Comparison of ENCODE assay signal across 17 cellular contexts in the genomic region with DNA sequence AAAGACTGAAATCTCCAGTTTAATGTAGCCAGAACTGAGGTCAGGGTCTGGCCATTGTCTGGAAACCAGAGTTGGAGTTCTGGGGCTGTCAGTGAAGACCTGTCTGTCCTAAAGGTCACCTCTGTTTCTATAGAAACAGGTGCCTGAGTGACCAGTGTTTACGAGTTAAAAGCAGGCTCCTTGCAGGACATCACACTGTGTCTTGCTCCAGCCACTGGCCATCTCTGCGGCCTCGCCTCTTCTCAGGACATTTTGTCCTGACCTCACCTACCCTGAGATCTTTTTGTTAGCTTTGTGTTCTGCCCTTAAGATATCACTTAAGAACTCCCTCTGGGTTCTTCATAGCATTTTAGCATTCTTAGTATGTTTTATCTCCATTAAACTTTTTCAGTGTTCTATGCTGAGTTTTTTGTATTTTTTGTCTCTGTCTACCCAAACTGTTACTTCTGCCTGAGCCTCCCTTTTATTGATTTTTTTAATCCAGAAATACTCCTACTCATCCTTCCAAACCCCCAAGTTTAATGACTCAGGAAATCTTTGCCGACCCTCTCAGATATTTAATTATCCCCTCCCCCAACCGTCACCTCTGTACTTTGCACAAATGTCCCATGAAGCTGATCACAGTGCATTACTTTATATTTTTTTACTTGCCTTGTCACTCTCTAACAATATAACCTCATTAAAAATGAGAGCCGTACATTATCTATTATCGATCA.
A peak's percentile ranks its signal among the peaks of the same experiment; 100 is the strongest.
DNase-seq lines count a peak whose midpoint lies in the region; ATAC-seq and TF ChIP-seq lines count a peak whose summit lies in the region.
"Had no signal": no experiment of that assay in that cellular context is flagged by ENCODE, and none has a peak within 500 bp of the region (broad histone marks: within the 10 kb centered on the region; RNA-seq: fewer than 3 reads in every experiment).

No MANE protein-coding gene starts in this region.

- H3K4me1 ChIP-seq in gastroesophageal sphincter (peaks cover 0 to 22% (median 0%) of the 10 kb centered on the region in 3 donors), mucosa of descending colon (ENCODE audit: low read depth) (no peaks in the 10 kb centered on the region), upper lobe of right lung (peaks cover 5% of the 10 kb centered on the region)

- H3K36me3 Mint-ChIP-seq in activated T-cell treated with anti-CD3 and anti-CD28 coated beads, Interleukin-2, amount 50 U/mL, for 72 hours (ENCODE audit: insufficient read depth in 2 of 2) = no peaks in the 10 kb centered on the region
- H3K36me3 Mint-ChIP-seq in progenitor cell of endocrine pancreas (ENCODE audit: insufficient read depth) = no peaks in the 10 kb centered on the region

- 88 to 93% methylated on average over 4 to 7 of the region's 7 CpGs for WGBS in gastroesophageal sphincter (ENCODE audit: low coverage in 1 of 2), 2 donors

- no peak overlapping the region for H3K4me3 Mint-ChIP-seq in activated T-cell treated with anti-CD3 and anti-CD28 coated beads, Interleukin-2, amount 50 U/mL, for 72 hours
- no peak overlapping the region for H3K4me3 Mint-ChIP-seq in progenitor cell of endocrine pancreas (ENCODE audit: low read depth)

- H3K27me3 Mint-ChIP-seq in activated T-cell treated with anti-CD3 and anti-CD28 coated beads, Interleukin-2, amount 50 U/mL, for 72 hours (ENCODE audit: low read depth) = peaks cover 6% of the 10 kb centered on the region
- peaks cover 27% of the 10 kb centered on the region for H3K27me3 Mint-ChIP-seq in progenitor cell of endocrine pancreas

- H3K27me3 ChIP-seq in gastroesophageal sphincter (no peaks in the 10 kb centered on the region), upper lobe of right lung (no peaks in the 10 kb centered on the region)

- peak overlapping the region; percentile 61 for H3K27ac Mint-ChIP-seq in activated T-cell treated with anti-CD3 and anti-CD28 coated beads, Interleukin-2, amount 50 U/mL, for 72 hours
- no peak overlapping the region for H3K27ac Mint-ChIP-seq in progenitor cell of endocrine pancreas

- H3K4me1 Mint-ChIP-seq in activated T-cell treated with anti-CD3 and anti-CD28 coated beads, Interleukin-2, amount 50 U/mL, for 72 hours (ENCODE audit: low read depth) = peaks cover 2% of the 10 kb centered on the region
- H3K4me1 Mint-ChIP-seq in progenitor cell of endocrine pancreas (ENCODE audit: low read depth) = peaks cover 11% of the 10 kb centered on the region

- TF ChIP-seq POLR2A in gastroesophageal sphincter (IDR thresholded peaks at IDR 0.05) = no peak

- H3K36me3 ChIP-seq in gastroesophageal sphincter = no peaks in the 10 kb centered on the region
- no peaks in the 10 kb centered on the region for H3K36me3 ChIP-seq in mucosa of descending colon (ENCODE audit: low read depth)
- no peaks in the 10 kb centered on the region for H3K36me3 ChIP-seq in upper lobe of right lung

- H3K27ac ChIP-seq in gastroesophageal sphincter (no peak overlapping the region), upper lobe of right lung (no peak overlapping the region)

- intact Hi-C loops in mucosa of descending colon (cut with DNase I, micrococcal nuclease) (loop anchor here in 1 of 2 donors (10.0 kb wide), 1 partner anchor 64 kb away; no protein-coding TSS in a partner anchor), upper lobe of right lung (cut with DNase I) (no loop called here)

- TF ChIP-seq CTCF in gastroesophageal sphincter (IDR thresholded peaks at IDR 0.05) (no peak), mucosa of descending colon (IDR thresholded peaks at IDR 0.05) (no peak), upper lobe of right lung (IDR thresholded peaks at IDR 0.05) (no peak), progenitor cell of endocrine pancreas (IDR thresholded peaks at IDR 0.05; ENCODE audit: unreplicated experiment) (no peak)

- no peak overlapping the region for H3K4me3 ChIP-seq in gastroesophageal sphincter
- no peak overlapping the region for H3K4me3 ChIP-seq in mucosa of descending colon
- H3K4me3 ChIP-seq in upper lobe of right lung = no peak overlapping the region

- DNase-seq in activated T-cell treated with anti-CD3 and anti-CD28 coated beads, Interleukin-2, amount 50 U/mL, for 72 hours = no peak
- DNase-seq in activated T-cell treated with anti-CD3 and anti-CD28 coated beads for 4 hours (no peak), mucosa of descending colon (no peak), upper lobe of right lung (no peak), NCI-H226 (no peak), progenitor cell of endocrine pancreas (ENCODE audit: low spot score, unreplicated experiment) (no peak), AG08396 (ENCODE audit: low spot score) (no peak)
- DNase-seq: 8988T, C1 segment of cervical spinal cord, COR-L47, MV-4-11, NCI-H1436, NCI-H2081, NCI-H2227 treated with DMSO at 0.1 percent for 48 hours, RPMI8226 had no signal

- no peak for TF ChIP-seq EP300 in gastroesophageal sphincter (IDR thresholded peaks at IDR 0.05)

- no peak for ATAC-seq in activated T-cell treated with anti-CD3 and anti-CD28 coated beads, Interleukin-2, amount 50 U/mL, for 72 hours (replicated peaks in 1 of 2)
- ATAC-seq in gastroesophageal sphincter (peak; percentile 43), mucosa of descending colon (peak; percentile 66), upper lobe of right lung (peak; percentile 35)
- ATAC-seq: HCT116 had no signal

- H3K9me3 Mint-ChIP-seq in activated T-cell treated with anti-CD3 and anti-CD28 coated beads, Interleukin-2, amount 50 U/mL, for 72 hours = no peaks in the 10 kb centered on the region
- H3K9me3 Mint-ChIP-seq in progenitor cell of endocrine pancreas (ENCODE audit: low read depth) = no peaks in the 10 kb centered on the region

- no peaks in the 10 kb centered on the region for H3K9me3 ChIP-seq in gastroesophageal sphincter
- no peaks in the 10 kb centered on the region for H3K9me3 ChIP-seq in mucosa of descending colon
- no peaks in the 10 kb centered on the region for H3K9me3 ChIP-seq in upper lobe of right lung

Comparison
In these comparisons a context has a peak if more than half of its experiments do, and no peak if none do; other contexts are left out.
1. ATAC-seq: peak in gastroesophageal sphincter (single experiment), mucosa of descending colon (single experiment) and upper lobe of right lung (single experiment); none in activated T-cell treated with anti-CD3 and anti-CD28 coated beads, Interleukin-2, amount 50 U/mL, for 72 hours (0 of 2).